Comparison of ENCODE assay signal across 23 cellular contexts in genomic region chr15:29880341-29880740, GRCh38. TPM values are rescaled to one million over a fixed set of nuclear protein-coding genes. Genes with fewer than 3 reads are reported as not detected.
DNase-seq lines count a peak whose midpoint lies in the region; TF ChIP-seq lines count a peak whose summit lies in the region.
"Had no signal": no experiment of that assay in that cellular context is flagged by ENCODE, and none has a peak within 500 bp of the region (broad histone marks: within the 10 kb centered on the region; RNA-seq: fewer than 3 reads in every experiment).

No MANE protein-coding gene starts in this region.

- TF ChIP-seq CTCF in mammary epithelial cell (conservative IDR thresholded peaks at IDR 0.05 in 1 of 2, IDR thresholded peaks at IDR 0.05 in 1 of 2; ENCODE audit: extremely low read depth in 1 of 2, insufficient read depth in 1 of 2, low read depth in 1 of 2, low read length in 2 of 2) (no peak), MCF 10A (IDR thresholded peaks at IDR 0.05; ENCODE audit: unreplicated experiment) (no peak), suprapubic skin (IDR thresholded peaks at IDR 0.05) (no peak)

- intact Hi-C loops in mammary epithelial cell (cut with micrococcal nuclease) (no loop called here), MCF 10A (cut with micrococcal nuclease) (no loop called here)

- no peak overlapping the region for H3K4me2 ChIP-seq in mammary epithelial cell (ENCODE audit: insufficient read depth, low read depth, low read length)
- H3K4me2 ChIP-seq: BLaER1 treated with 17β-estradiol and CSF1 and Interleukin-3, amounts not matched to agents 10 nM and 100 nM had no signal

- H3K4me1 Mint-ChIP-seq in MCF 10A (ENCODE audit: insufficient read depth, unreplicated experiment): no peaks in the 10 kb centered on the region
- H3K4me1 Mint-ChIP-seq: CD14-positive monocyte; CD8-positive, alpha-beta memory T cell had no signal

- BruUV-seq in mammary epithelial cell (replicated peaks; lab: Mats Ljungman, UMichigan) (no TSS peak), MCF 10A (replicated peaks; lab: Mats Ljungman, UMichigan) (no TSS peak)

- H3K9ac ChIP-seq in mammary epithelial cell (ENCODE audit: insufficient read depth, low read length): no peak overlapping the region
- H3K9ac ChIP-seq: BLaER1 treated with 17β-estradiol and CSF1 and Interleukin-3, amounts not matched to agents 10 nM and 100 nM; GM23248 had no signal

- POLR2A ChIA-PET in MCF 10A (lab: Yijun Ruan, JAX): no interaction called here

- H4K20me1 ChIP-seq in mammary epithelial cell (ENCODE audit: insufficient read depth, low read length): no peaks in the 10 kb centered on the region
- H4K20me1 ChIP-seq: BLaER1 treated with 17β-estradiol and CSF1 and Interleukin-3, amounts not matched to agents 10 nM and 100 nM had no signal

- dilution Hi-C loops in mammary epithelial cell (cut with HindIII; ENCODE audit: low sequenced_read_pairs): no loop called here

- no peaks in the 10 kb centered on the region for H3K27me3 ChIP-seq in mammary epithelial cell (ENCODE audit: insufficient read depth, low read length)
- H3K27me3 ChIP-seq in suprapubic skin: peaks cover 5% of the 10 kb centered on the region
- H3K27me3 ChIP-seq: BLaER1 treated with 17β-estradiol and CSF1 and Interleukin-3, amounts not matched to agents 10 nM and 100 nM had no signal

- no peak for TF ChIP-seq EP300 in suprapubic skin (IDR thresholded peaks at IDR 0.05)

- no peak overlapping the region for H3K27ac ChIP-seq in mammary epithelial cell (ENCODE audit: insufficient read depth, low read depth, low read length)
- H3K27ac ChIP-seq in suprapubic skin: no peak overlapping the region
- H3K27ac ChIP-seq: 22Rv1; BLaER1 treated with 17β-estradiol and CSF1 and Interleukin-3, amounts not matched to agents 10 nM and 100 nM; GM23248 had no signal

- peak; percentile 23 for DNase-seq in mammary epithelial cell
- no peak for DNase-seq in MCF 10A (ENCODE audit: unreplicated experiment)
- DNase-seq in SK-MEL-5 (ENCODE audit: low read depth, low spot score): peak; percentile 88
- peak; percentile 91 for DNase-seq in foreskin melanocyte
- DNase-seq in AG08395 (ENCODE audit: low spot score): no peak
- no peak for DNase-seq in T-helper 1 cell
- DNase-seq in NCI-H82 (lab: John Stamatoyannopoulos, UW): no peak
- no peak for DNase-seq in suprapubic skin (ENCODE audit: low spot score in 2 of 2)
- DNase-seq: AML-193; BE2C; Calu3; CD4-positive, alpha-beta T cell; CD8-positive, alpha-beta memory T cell; COR-L47; DMS53; DMS79 treated with DMSO at 0.1 percent for 48 hours; GF-D8; GM23248; H7; HCEC 1CT had no signal

- in situ Hi-C loops in mammary epithelial cell (cut with MboI; ENCODE audit: low sequenced_read_pairs in 2 of 2): no loop called here
- in situ Hi-C loops in SK-MEL-5 (cut with HindIII; ENCODE audit: low pct_unique_long_range_greater_than_20kb, low sequenced_read_pairs): no loop called here

- no peak overlapping the region for H3K4me3 Mint-ChIP-seq in MCF 10A (ENCODE audit: unreplicated experiment)
- H3K4me3 Mint-ChIP-seq: CD14-positive monocyte; CD4-positive, alpha-beta T cell; CD8-positive, alpha-beta memory T cell had no signal

- H3K27me3 Mint-ChIP-seq in MCF 10A (ENCODE audit: insufficient read depth, unreplicated experiment): no peaks in the 10 kb centered on the region

- H3K9me3 Mint-ChIP-seq in MCF 10A (ENCODE audit: unreplicated experiment): no peaks in the 10 kb centered on the region
- H3K9me3 Mint-ChIP-seq: CD4-positive, alpha-beta T cell had no signal

- TF ChIP-seq POLR2A in suprapubic skin (IDR thresholded peaks at IDR 0.05): no peak

- H3K27ac Mint-ChIP-seq in MCF 10A (ENCODE audit: low read depth, unreplicated experiment): no peak overlapping the region
- H3K27ac Mint-ChIP-seq: CD4-positive, alpha-beta T cell; CD8-positive, alpha-beta memory T cell had no signal

- H3K79me2 ChIP-seq in mammary epithelial cell (ENCODE audit: insufficient read depth, low read length): no peaks in the 10 kb centered on the region

- CTCF ChIA-PET in mammary epithelial cell (lab: Charles Lee; ENCODE audit: low non-redundant PET) (no interaction called here), MCF 10A (lab: Yijun Ruan, JAX) (no interaction called here)

- no peak overlapping the region for H2AFZ ChIP-seq in mammary epithelial cell (ENCODE audit: low read depth, low read length)
- H2AFZ ChIP-seq: GM23248 had no signal

- H3K36me3 Mint-ChIP-seq in MCF 10A (ENCODE audit: insufficient read depth, unreplicated experiment): no peaks in the 10 kb centered on the region
- H3K36me3 Mint-ChIP-seq: CD14-positive monocyte; CD8-positive, alpha-beta memory T cell had no signal

- H3K9me3 ChIP-seq in mammary epithelial cell (replicated peaks; ENCODE audit: insufficient read depth, low read length): no peaks in the 10 kb centered on the region
- no peaks in the 10 kb centered on the region for H3K9me3 ChIP-seq in suprapubic skin
- H3K9me3 ChIP-seq: BE2C; BLaER1 treated with 17β-estradiol and CSF1 and Interleukin-3, amounts not matched to agents 10 nM and 100 nM had no signal

- H3K4me3 ChIP-seq in mammary epithelial cell (replicated peaks in 1 of 3; ENCODE audit: insufficient read depth in 1 of 3, low read depth in 2 of 3, low read length in 3 of 3): no peak overlapping the region
- H3K4me3 ChIP-seq in suprapubic skin: no peak overlapping the region
- H3K4me3 ChIP-seq: BLaER1 treated with 17β-estradiol and CSF1 and Interleukin-3, amounts not matched to agents 10 nM and 100 nM; GM23248 had no signal

- H3K36me3 ChIP-seq in mammary epithelial cell (ENCODE audit: insufficient read depth, low read length) (no peaks in the 10 kb centered on the region), suprapubic skin (no peaks in the 10 kb centered on the region)
- H3K36me3 ChIP-seq: BE2C; BLaER1 treated with 17β-estradiol and CSF1 and Interleukin-3, amounts not matched to agents 10 nM and 100 nM had no signal

- 37% methylated on average over 3 of the region's 3 CpGs for WGBS in mammary epithelial cell (ENCODE audit: low coverage, missing lambda C conversion rate)
- WGBS in suprapubic skin: 72% methylated on average over 3 of the region's 3 CpGs

- H3K4me1 ChIP-seq in mammary epithelial cell (ENCODE audit: insufficient read depth, low read length): no peaks in the 10 kb centered on the region
- H3K4me1 ChIP-seq in suprapubic skin: no peaks in the 10 kb centered on the region
- H3K4me1 ChIP-seq: BE2C had no signal

RNA-seq across cellular contexts. Expression of gene TJP1, which starts 58.1 kb away (rescaled TPM):
- total RNA-seq in mammary epithelial cell (100 to 1,000 TPM in 1 of 2 donors, 10 to 100 TPM in 1; 91.7 to 109 TPM), MCF 10A (2022) (114 and 137 TPM in 2 replicates), suprapubic skin (10 to 100 TPM; 74.1 to 91.0 (median 81.0) TPM)
- 53.0 TPM for polyA plus RNA-seq in mammary epithelial cell
- polyA minus RNA-seq in mammary epithelial cell: 97.8 TPM
- total RNA-seq in SK-MEL-5 (2014; rRNA removed; shearing (Covaris generic)): 19.5 and 21.7 TPM in 2 replicates
- 34.9 and 46.3 TPM in 2 replicates for polyA plus RNA-seq in SK-MEL-5 (2015; cell fraction: cytosol; rRNA removed)
- 36.3 and 43.2 TPM in 2 replicates for polyA plus RNA-seq in SK-MEL-5 (2015; cell fraction: nucleus; rRNA removed)
- total RNA-seq: CD4-positive, alpha-beta T cell; CD8-positive, alpha-beta memory T cell had no signal
- polyA plus RNA-seq: CD14-positive monocyte; CD8-positive, alpha-beta memory T cell had no signal

Comparison
In these comparisons a context has a peak if more than half of its experiments do, and no peak if none do; other contexts are left out.
1. DNase-seq: peak in mammary epithelial cell (single experiment), SK-MEL-5 (single experiment) and foreskin melanocyte (single experiment); none in MCF 10A (single experiment), AG08395 (single experiment), T-helper 1 cell (0 of 5), NCI-H82 (single experiment) and suprapubic skin (0 of 2).